Comparison of ENCODE assay signal across 8 cellular contexts in genomic region chr7:37920305-37920618, GRCh38. TPM values are rescaled to one million over a fixed set of nuclear protein-coding genes. Genes with fewer than 3 reads are reported as not detected.
DNase-seq lines count a peak whose midpoint lies in the region; ATAC-seq and TF ChIP-seq lines count a peak whose summit lies in the region.

No MANE protein-coding gene starts in this region.

- WGBS in psoas muscle, 3 donors: 30 to 35% (median 31%) methylated on average over 7 of the region's 7 CpGs

- ATAC-seq in RWPE2 (ENCODE audit: low read depth) (no peak), psoas muscle (no peak)

- intact Hi-C loops in psoas muscle (cut with DNase I): no loop called here

- H3K27me3 ChIP-seq in RWPE2 (ENCODE audit: insufficient read depth, poor library complexity, severe bottlenecking) (peaks cover 38% of the 10 kb centered on the region), psoas muscle (ENCODE audit: insufficient read depth in 3 of 3, low read length in 2 of 3) (peaks cover 0 to 5% (median 0%) of the 10 kb centered on the region in 3 donors)

- peak overlapping the region; percentile 33 for H3K4me3 ChIP-seq in RWPE2 (ENCODE audit: severe bottlenecking)
- peak overlapping the region; percentile 71 for H3K4me3 ChIP-seq in fibroblast of the aortic adventitia (ENCODE audit: low read depth, low read length)
- peak overlapping the region; percentile 93 for H3K4me3 ChIP-seq in psoas muscle

- no peak for TF ChIP-seq CTCF in RWPE2 (IDR thresholded peaks at IDR 0.05; ENCODE audit: poor library complexity, severe bottlenecking)
- TF ChIP-seq CTCF in fibroblast of the aortic adventitia (IDR thresholded peaks at IDR 0.05; ENCODE audit: insufficient read depth, low read length): peak; percentile 18
- TF ChIP-seq CTCF in psoas muscle (IDR thresholded peaks at IDR 0.05): peak; percentile 32

- no peaks in the 10 kb centered on the region for H3K4me1 ChIP-seq in RWPE2 (ENCODE audit: insufficient read depth, poor library complexity, severe bottlenecking)
- H3K4me1 ChIP-seq in psoas muscle: peaks cover 15% of the 10 kb centered on the region

- DNase-seq in GM04504 (ENCODE audit: low read depth): peak; percentile 24
- DNase-seq in RWPE2 (ENCODE audit: low spot score): no peak
- no peak for DNase-seq in fibroblast of the aortic adventitia (ENCODE audit: low read depth)
- no peak for DNase-seq in psoas muscle
- DNase-seq in glomerular visceral epithelial cell (ENCODE audit: extremely low spot score): no peak
- DNase-seq in NCI-H2171 (lab: John Stamatoyannopoulos, UW): no peak
- DNase-seq in D341Med (ENCODE audit: low spot score): no peak
- no peak for DNase-seq in T-helper 9 cell

- H3K27ac ChIP-seq in RWPE2 (ENCODE audit: poor library complexity, severe bottlenecking): no peak overlapping the region
- peak overlapping the region; percentile 89 for H3K27ac ChIP-seq in psoas muscle

- H3K36me3 ChIP-seq in RWPE2 (ENCODE audit: low read depth): no peaks in the 10 kb centered on the region
- peaks cover 0 to 3% of the 10 kb centered on the region in 2 donors for H3K36me3 ChIP-seq in psoas muscle (ENCODE audit: insufficient read depth in 1 of 2, low read depth in 1 of 2)

- H3K9me3 ChIP-seq in RWPE2 (ENCODE audit: severe bottlenecking) (no peaks in the 10 kb centered on the region), psoas muscle (peaks cover 3% of the 10 kb centered on the region)

RNA-seq across cellular contexts. Expression of gene EPDR1, which starts 0.2 kb away (rescaled TPM):
- total RNA-seq in fibroblast of the aortic adventitia (ENCODE audit: low replicate concordance): 27.8 and 47.9 TPM in 2 replicates
- 10 to 100 TPM; 46.9 to 83.1 (median 52.5) TPM for total RNA-seq in psoas muscle
- polyA plus RNA-seq in psoas muscle: 10 to 100 TPM; 16.9 to 67.0 (median 18.8) TPM

RNA-seq across cellular contexts. Expression of gene SFRP4, which starts 3.6 kb away (rescaled TPM):
- total RNA-seq in fibroblast of the aortic adventitia (ENCODE audit: low replicate concordance): 40.9 and 171 TPM in 2 replicates
- 1 to 10 TPM in 2 of 4 donors, under 1 TPM in 2; 0.36 to 2.0 (median 1.1) TPM for total RNA-seq in psoas muscle
- polyA plus RNA-seq in psoas muscle: under 1 TPM; 0.38 to 0.42 (median 0.41) TPM

Comparison
In these comparisons a context has a peak if more than half of its experiments do, and no peak if none do; other contexts are left out.
1. H3K4me3 ChIP-seq: peak in every context shown above with its lines; median percentile 93 in psoas muscle; 71 in fibroblast of the aortic adventitia; 33 in RWPE2.
2. RNA of gene SFRP4, which starts 3.6 kb away (total RNA-seq): 40.9 to 171 TPM in fibroblast of the aortic adventitia; 0.36 to 2.0 TPM in psoas muscle; every median in the first group is over 10 times any median in the second.